Comparison of ENCODE assay signal across 1 cellular context in genomic region chr1:223102797-223103533, GRCh38.
TF ChIP-seq lines count a peak whose summit lies in the region.

No MANE protein-coding gene starts in this region.

TF ChIP-seq in HEK293, 187 proteins besides CTCF, POLR2A, EP300 and RAD21 (continued from another document):
- TF ChIP-seq TSHZ1 (tag by site-specific recombination; IDR thresholded peaks at IDR 0.05; ENCODE audit: borderline replicate concordance) (peak; percentile 6; the same call in 1 of the 2 replicates), ZNF580 (tag by site-specific recombination; IDR thresholded peaks at IDR 0.05) (no peak), HOXC10 (CRISPR knock-in tag; IDR thresholded peaks at IDR 0.05) (no peak), ZNF48 (tag by site-specific recombination; IDR thresholded peaks at IDR 0.05) (no peak), ZNF292 (tag by site-specific recombination; IDR thresholded peaks at IDR 0.05; ENCODE audit: borderline replicate concordance, low read depth) (no peak), ZBTB21 (tag by site-specific recombination; IDR thresholded peaks at IDR 0.05) (peak; percentile 87), IKZF3 (tag by site-specific recombination; IDR thresholded peaks at IDR 0.05) (peak; percentile 89), ZNF449 (tag by site-specific recombination; IDR thresholded peaks at IDR 0.05) (no peak), EGR2 (tag by site-specific recombination; IDR thresholded peaks at IDR 0.05; ENCODE audit: low read depth) (no peak), SP2 (tag by site-specific recombination; IDR thresholded peaks at IDR 0.05) (no peak), YY2 (tag by site-specific recombination; IDR thresholded peaks at IDR 0.05) (no peak), ZBTB1 (tag by site-specific recombination; IDR thresholded peaks at IDR 0.05) (no peak), ZNF701 (tag by site-specific recombination; IDR thresholded peaks at IDR 0.05) (no peak), PBX3 (CRISPR knock-in tag; IDR thresholded peaks at IDR 0.05) (no peak), ZNF26 (tag by site-specific recombination; IDR thresholded peaks at IDR 0.05) (no peak), ZNF626 (tag by site-specific recombination; IDR thresholded peaks at IDR 0.05) (no peak), ZNF362 (tag by site-specific recombination; IDR thresholded peaks at IDR 0.05) (no peak), ZNF140 (tag by site-specific recombination; IDR thresholded peaks at IDR 0.05) (no peak), ZNF548 (tag by site-specific recombination; IDR thresholded peaks at IDR 0.05) (no peak), ZNF138 (tag by site-specific recombination; IDR thresholded peaks at IDR 0.05; ENCODE audit: borderline replicate concordance) (no peak), ZNF266 (tag by site-specific recombination; IDR thresholded peaks at IDR 0.05; ENCODE audit: low read depth) (no peak), INSM2 (tag by site-specific recombination; IDR thresholded peaks at IDR 0.05) (no peak), ZNF792 (tag by site-specific recombination; IDR thresholded peaks at IDR 0.05) (no peak), HOXA7 (CRISPR knock-in tag; IDR thresholded peaks at IDR 0.05; ENCODE audit: borderline replicate concordance) (no peak), ZNF837 (tag by site-specific recombination; IDR thresholded peaks at IDR 0.05) (no peak), PRDM4 (tag by site-specific recombination; IDR thresholded peaks at IDR 0.05) (no peak), SALL2 (tag by site-specific recombination; IDR thresholded peaks at IDR 0.05; ENCODE audit: borderline replicate concordance) (no peak), ELK4 (IDR thresholded peaks at IDR 0.05; ENCODE audit: borderline replicate concordance, low read depth, low read length) (no peak), OSR2 (tag by site-specific recombination; IDR thresholded peaks at IDR 0.05) (peak; percentile 65), ZXDB (tag by site-specific recombination; IDR thresholded peaks at IDR 0.05) (peak; percentile 74), ZBTB48 (tag by site-specific recombination; IDR thresholded peaks at IDR 0.05) (peak; percentile 91), ZNF670 (tag by site-specific recombination; IDR thresholded peaks at IDR 0.05; ENCODE audit: low read depth) (no peak), ZNF621 (tag by site-specific recombination; IDR thresholded peaks at IDR 0.05) (no peak), ZBTB6 (tag by site-specific recombination; IDR thresholded peaks at IDR 0.05) (no peak), ZNF184 (tag by site-specific recombination; IDR thresholded peaks at IDR 0.05) (0 out of 2 replicates have a peak, but pooled peaks have one; percentile 63)
